Comparison of ENCODE assay signal across 9 cellular contexts in the genomic region with DNA sequence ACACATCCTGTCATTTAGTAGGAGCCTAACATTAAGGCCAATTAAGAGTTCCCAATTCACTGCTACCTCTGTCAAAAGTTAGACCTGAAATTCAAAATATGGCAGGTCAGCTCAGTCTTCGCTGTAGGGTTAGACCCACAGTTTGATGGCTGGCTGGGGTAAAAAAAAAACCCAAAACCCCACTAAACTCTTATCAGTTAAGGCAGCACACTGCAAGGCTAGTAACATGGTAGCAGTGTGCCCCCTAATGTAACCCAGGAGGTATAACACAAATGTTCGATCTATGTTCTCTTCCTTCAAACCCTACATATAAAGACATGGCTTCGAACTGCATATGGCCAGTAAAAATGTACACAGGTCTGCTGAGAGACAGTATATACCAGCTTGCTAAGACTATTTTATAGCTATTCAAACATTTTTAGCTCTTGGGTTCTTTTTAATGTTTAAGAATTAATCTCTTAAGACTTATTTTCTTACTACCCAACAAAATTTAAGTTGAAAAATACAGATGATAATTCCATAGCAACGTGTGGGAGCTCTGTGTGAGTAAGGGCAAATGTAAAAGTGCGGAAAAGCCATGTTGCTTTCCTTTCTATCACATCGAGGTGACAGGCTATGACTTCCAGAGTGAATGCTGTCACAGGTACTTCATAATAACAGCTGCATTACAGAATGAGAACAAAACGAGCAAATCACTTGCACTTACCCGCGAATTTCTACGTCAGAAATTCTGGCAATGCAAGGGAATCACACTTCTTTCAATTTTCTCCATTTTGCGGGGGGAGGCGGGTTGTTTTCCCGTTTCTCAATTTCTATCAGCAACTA.
A peak's percentile ranks its signal among the peaks of the same experiment; 100 is the strongest.
DNase-seq lines count a peak whose midpoint lies in the region; ATAC-seq and TF ChIP-seq lines count a peak whose summit lies in the region.
"Had no signal": no experiment of that assay in that cellular context is flagged by ENCODE, and none has a peak within 500 bp of the region (broad histone marks: within the 10 kb centered on the region; RNA-seq: fewer than 3 reads in every experiment).

No MANE protein-coding gene starts in this region.

- DNase-seq in AG10803 (ENCODE audit: low read depth), result peak; percentile 31
- DNase-seq in RKO (ENCODE audit: low spot score), result peak; percentile 63
- peak; percentile 23 for DNase-seq in foreskin melanocyte
- DNase-seq in left colon, result no peak
- no peak for DNase-seq in posterior cingulate gyrus

- no peak overlapping the region for H3K4me3 ChIP-seq in AG10803 (ENCODE audit: low read length)
- H3K4me3 ChIP-seq: thoracic aorta had no signal

- TF ChIP-seq CTCF in AG10803 (conservative IDR thresholded peaks at IDR 0.05; ENCODE audit: low read length), result peak; percentile 59

- intact Hi-C loops in left colon (cut with DNase I, micrococcal nuclease), result loop anchor here in 1 of 2 donors (10.0 kb wide), 1 partner anchor 636 kb away; a partner anchor contains a TSS
- intact Hi-C loops in posterior cingulate gyrus (cut with DNase I), result no loop called here

- ATAC-seq in GM18861 (IDR thresholded peaks at IDR 0.05; ENCODE audit: unreplicated experiment) (peak; percentile 81), HG03442 (IDR thresholded peaks at IDR 0.05; ENCODE audit: unreplicated experiment) (peak; percentile 82), left colon (no peak), esophagus mucosa (no peak)

Comparison
In these comparisons a context has a peak if more than half of its experiments do, and no peak if none do; other contexts are left out.
1. DNase-seq: peak in AG10803 (single experiment), RKO (single experiment) and foreskin melanocyte (single experiment); none in left colon (0 of 2) and posterior cingulate gyrus (0 of 10).
2. ATAC-seq: peak in GM18861 (single experiment) and HG03442 (single experiment); none in left colon (single experiment) and esophagus mucosa (single experiment).